ENCODE assay signal across 23 cellular contexts in genomic region chr22:44446483-44446882, GRCh38.
"Had no signal": no experiment of that assay in that cellular context is flagged by ENCODE, and none has a peak within 500 bp of the region (broad histone marks: within the 10 kb centered on the region; RNA-seq: fewer than 3 reads in every experiment).

No MANE protein-coding gene starts in this region.

- H3K36me3 Mint-ChIP-seq: activated naive CD4-positive, alpha-beta T cell treated with anti-CD3 and anti-CD28 coated beads, Interleukin-2, amount 10 ng/mL, durations not matched to agents 7 days and 5 days; activated naive CD8-positive, alpha-beta T cell treated with anti-CD3 and anti-CD28 coated beads for 36 hours had no signal

- H3K27me3 Mint-ChIP-seq: activated naive CD8-positive, alpha-beta T cell treated with anti-CD3 and anti-CD28 coated beads for 36 hours had no signal

- DNase-seq: activated CD4-positive, alpha-beta T cell treated with anti-CD3 and anti-CD28 coated beads for 48 hours; activated CD4-positive, alpha-beta T cell treated with anti-CD3 and anti-CD28 coated beads, Interleukin-2, amount 50 U/mL, for 48 hours; activated CD4-positive, CD25-positive, alpha-beta regulatory T cell treated with anti-CD3 and anti-CD28 coated beads, Interleukin-2, amount 50 U/mL, for 72 hours; activated gamma-delta T cell treated with Interleukin-2 at 50 U/mL for 16 hours; activated naive CD4-positive, alpha-beta T cell treated with anti-CD3 and anti-CD28 coated beads, Interleukin-2, amount 10 ng/mL, durations not matched to agents 7 days and 5 days; activated naive CD8-positive, alpha-beta T cell treated with anti-CD3 and anti-CD28 coated beads for 36 hours; activated T-cell treated with anti-CD3 and anti-CD28 coated beads for 4 hours; activated T-cell treated with anti-CD3 and anti-CD28 coated beads, Interleukin-2, amount 50 U/mL, for 72 hours; brain microvascular endothelial cell; MM.1S; NCI-H1105 treated with DMSO at 0.1 percent for 48 hours; NCI-H1436 treated with DMSO at 0.1 percent for 48 hours; NCI-H187; NCI-H2081; NCI-H510A treated with DMSO at 0.1 percent for 48 hours; SHP77 had no signal

- H3K27ac ChIP-seq: brain microvascular endothelial cell, cardiac muscle cell, KMS-11, RWPE1, SJSA1 had no signal

- H3K36me3 ChIP-seq: brain microvascular endothelial cell, cardiac muscle cell, SJSA1 had no signal

- H3K9ac ChIP-seq: KMS-11 had no signal

- H3K27ac Mint-ChIP-seq: activated naive CD4-positive, alpha-beta T cell treated with anti-CD3 and anti-CD28 coated beads, Interleukin-2, amount 10 ng/mL, durations not matched to agents 7 days and 5 days; activated naive CD8-positive, alpha-beta T cell treated with anti-CD3 and anti-CD28 coated beads for 36 hours; activated T-cell treated with anti-CD3 and anti-CD28 coated beads, Interleukin-2, amount 50 U/mL, for 72 hours; activated T-helper 2 cell treated with anti-CD3 and anti-CD28 coated beads, Interferon-gamma antibody, Interleukin-2, Interleukin-4, amounts not matched to agents 10 μg/mL and 5 μg/mL and 100 μg/mL, durations not matched to agents 14 hours and 24 hours and 36 hours; T-helper 1 cell treated with Interleukin-12 subunit alpha and Interleukin-12 subunit beta and Interleukin-4 antibody, amounts not matched to agents 30 μg/mL and 1 μg/mL, for 36 hours; WTC11 had no signal

- H3K4me3 ChIP-seq: cardiac muscle cell, SJSA1 had no signal

- H3K27me3 ChIP-seq: brain microvascular endothelial cell, cardiac muscle cell, SJSA1 had no signal

- H3K4me3 Mint-ChIP-seq: activated naive CD4-positive, alpha-beta T cell treated with anti-CD3 and anti-CD28 coated beads, Interleukin-2, amount 10 ng/mL, durations not matched to agents 7 days and 5 days; activated naive CD8-positive, alpha-beta T cell treated with anti-CD3 and anti-CD28 coated beads for 36 hours; activated T-cell treated with anti-CD3 and anti-CD28 coated beads, Interleukin-2, amount 50 U/mL, for 72 hours; T-helper 1 cell treated with Interleukin-12 subunit alpha and Interleukin-12 subunit beta and Interleukin-4 antibody, amounts not matched to agents 30 μg/mL and 1 μg/mL, for 36 hours; WTC11 had no signal

- H3K4me1 Mint-ChIP-seq: activated naive CD4-positive, alpha-beta T cell treated with anti-CD3 and anti-CD28 coated beads, Interleukin-2, amount 10 ng/mL, durations not matched to agents 7 days and 5 days had no signal

- ATAC-seq: activated T-cell treated with anti-CD3 and anti-CD28 coated beads, Interleukin-2, amount 50 U/mL, for 72 hours; WTC11 had no signal

- H3K4me2 ChIP-seq: KMS-11 had no signal
